In genomic region chrX:141894733-141895132, GRCh38 we compare ENCODE assay signal across 9 cellular contexts. TPM values are rescaled to one million over a fixed set of nuclear protein-coding genes. Genes with fewer than 3 reads are reported as not detected.
"Had no signal": no experiment of that assay in that cellular context is flagged by ENCODE, and none has a peak within 500 bp of the region (broad histone marks: within the 10 kb centered on the region; RNA-seq: fewer than 3 reads in every experiment).

No MANE protein-coding gene starts in this region.

- DNase-seq: IMR-90, KBM-7, KG1 had no signal

- H3K4me3 ChIP-seq: K562 had no signal

- ATAC-seq: HepG2, K562 had no signal

- H3K27ac ChIP-seq: HL-60, KMS-11 had no signal

RNA-seq across cellular contexts. Expression of gene MAGEC1, which starts 9.0 kb away (rescaled TPM):
- total RNA-seq: HepG2, HT-29, HT1080, IMR-90 had no signal

RNA-seq across cellular contexts. Expression of gene MAGEC3, which starts 56.6 kb away (rescaled TPM):
- total RNA-seq: HepG2, HT-29, HT1080, IMR-90 had no signal
